ENCODE assay signal across 2 cellular contexts in the genomic region with DNA sequence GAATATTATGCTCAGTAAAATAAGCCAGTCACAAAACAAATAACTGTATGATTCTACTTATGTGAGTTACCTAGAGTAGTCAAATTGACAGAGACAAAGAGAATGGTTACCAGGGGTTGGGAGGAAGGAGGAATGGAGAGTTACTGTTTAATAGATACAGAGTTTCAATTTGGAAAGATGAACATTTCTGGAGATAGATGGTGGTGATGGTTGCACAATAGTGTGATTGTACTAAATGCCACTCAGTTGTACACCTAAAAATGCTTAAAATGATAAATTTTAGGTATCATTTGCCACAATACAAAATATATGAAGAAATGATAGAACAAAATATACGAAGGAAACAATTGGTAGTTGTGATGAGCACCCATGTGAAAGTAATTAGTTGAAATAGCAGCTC.
TF ChIP-seq lines count a peak whose summit lies in the region.

No MANE protein-coding gene starts in this region.

TF ChIP-seq in IMR-90, 13 proteins besides CTCF, POLR2A, EP300 and RAD21:
- peak; percentile 75 for TF ChIP-seq CEBPB (IDR thresholded peaks at IDR 0.05; ENCODE audit: low read depth, low read length)
- TF ChIP-seq MAZ (IDR thresholded peaks at IDR 0.05; ENCODE audit: borderline replicate concordance, low read depth, low read length), result no peak

TF ChIP-seq in K562, 482 proteins besides CTCF, POLR2A, EP300 and RAD21:
- TF ChIP-seq CEBPG (CRISPR knock-in tag; IDR thresholded peaks at IDR 0.05), result no peak
- peak in 1 of 2 experiments; percentile 32; a peak in 1 of 4 replicates for TF ChIP-seq CEBPG (tag; conservative IDR thresholded peaks at IDR 0.05 in 1 of 2, IDR thresholded peaks at IDR 0.05 in 1 of 2)
- TF ChIP-seq, protein P1, sequence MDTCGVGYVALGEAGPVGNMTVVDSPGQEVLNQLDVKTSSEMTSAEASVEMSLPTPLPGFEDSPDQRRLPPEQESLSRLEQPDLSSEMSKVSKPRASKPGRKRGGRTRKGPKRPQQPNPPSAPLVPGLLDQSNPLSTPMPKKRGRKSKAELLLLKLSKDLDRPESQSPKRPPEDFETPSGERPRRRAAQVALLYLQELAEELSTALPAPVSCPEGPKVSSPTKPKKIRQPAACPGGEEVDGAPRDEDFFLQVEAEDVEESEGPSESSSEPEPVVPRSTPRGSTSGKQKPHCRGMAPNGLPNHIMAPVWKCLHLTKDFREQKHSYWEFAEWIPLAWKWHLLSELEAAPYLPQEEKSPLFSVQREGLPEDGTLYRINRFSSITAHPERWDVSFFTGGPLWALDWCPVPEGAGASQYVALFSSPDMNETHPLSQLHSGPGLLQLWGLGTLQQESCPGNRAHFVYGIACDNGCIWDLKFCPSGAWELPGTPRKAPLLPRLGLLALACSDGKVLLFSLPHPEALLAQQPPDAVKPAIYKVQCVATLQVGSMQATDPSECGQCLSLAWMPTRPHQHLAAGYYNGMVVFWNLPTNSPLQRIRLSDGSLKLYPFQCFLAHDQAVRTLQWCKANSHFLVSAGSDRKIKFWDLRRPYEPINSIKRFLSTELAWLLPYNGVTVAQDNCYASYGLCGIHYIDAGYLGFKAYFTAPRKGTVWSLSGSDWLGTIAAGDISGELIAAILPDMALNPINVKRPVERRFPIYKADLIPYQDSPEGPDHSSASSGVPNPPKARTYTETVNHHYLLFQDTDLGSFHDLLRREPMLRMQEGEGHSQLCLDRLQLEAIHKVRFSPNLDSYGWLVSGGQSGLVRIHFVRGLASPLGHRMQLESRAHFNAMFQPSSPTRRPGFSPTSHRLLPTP (IDR thresholded peaks at IDR 0.05; ENCODE audit: borderline replicate concordance, extremely low read depth, insufficient read length), result no peak
- TF ChIP-seq, protein P2, sequence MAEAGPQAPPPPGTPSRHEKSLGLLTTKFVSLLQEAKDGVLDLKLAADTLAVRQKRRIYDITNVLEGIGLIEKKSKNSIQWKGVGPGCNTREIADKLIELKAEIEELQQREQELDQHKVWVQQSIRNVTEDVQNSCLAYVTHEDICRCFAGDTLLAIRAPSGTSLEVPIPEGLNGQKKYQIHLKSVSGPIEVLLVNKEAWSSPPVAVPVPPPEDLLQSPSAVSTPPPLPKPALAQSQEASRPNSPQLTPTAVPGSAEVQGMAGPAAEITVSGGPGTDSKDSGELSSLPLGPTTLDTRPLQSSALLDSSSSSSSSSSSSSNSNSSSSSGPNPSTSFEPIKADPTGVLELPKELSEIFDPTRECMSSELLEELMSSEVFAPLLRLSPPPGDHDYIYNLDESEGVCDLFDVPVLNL (CRISPR knock-in tag; IDR thresholded peaks at IDR 0.05; ENCODE audit: low read depth), result no peak
- peak; percentile 57 for TF ChIP-seq CEBPB (tag; IDR thresholded peaks at IDR 0.05)
